ENCODE assay signal across 1 cellular context in the genomic region with DNA sequence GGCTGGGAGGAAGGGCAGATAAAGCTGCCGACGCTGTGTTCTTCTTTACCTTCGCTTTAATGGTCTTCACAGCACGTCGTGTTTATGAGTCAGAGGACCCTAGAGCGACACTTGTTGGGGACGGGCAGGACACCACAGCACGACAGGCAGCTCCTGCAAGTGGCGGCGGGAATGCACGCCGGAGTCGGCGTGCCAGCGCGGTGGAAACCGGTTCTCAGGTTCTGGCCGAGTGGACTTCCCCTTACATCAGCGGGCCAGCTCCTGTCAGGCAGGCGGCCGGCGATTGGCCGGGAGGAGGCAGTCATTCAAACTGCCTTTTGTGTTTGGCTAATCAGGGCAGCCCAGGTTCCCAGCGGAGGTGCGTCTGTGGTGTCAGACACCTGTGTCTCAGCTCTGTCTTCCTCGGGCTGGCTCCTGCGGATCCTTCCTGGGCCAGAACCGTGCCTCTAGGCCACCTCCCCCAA.
TF ChIP-seq lines count a peak whose summit lies in the region.

No MANE protein-coding gene starts in this region.

TF ChIP-seq in IMR-90, 13 proteins besides CTCF, POLR2A, EP300 and RAD21:
- TF ChIP-seq NFE2L2 (IDR thresholded peaks at IDR 0.05; ENCODE audit: low read depth, low read length): no peak
- TF ChIP-seq CEBPB (IDR thresholded peaks at IDR 0.05; ENCODE audit: low read depth, low read length): no peak
- TF ChIP-seq BHLHE40 (IDR thresholded peaks at IDR 0.05; ENCODE audit: low read depth, low read length): no peak
- TF ChIP-seq FOS (IDR thresholded peaks at IDR 0.05; ENCODE audit: low read depth, low read length): no peak
- no peak for TF ChIP-seq MXI1 (IDR thresholded peaks at IDR 0.05; ENCODE audit: borderline replicate concordance, low read depth, low read length)
- no peak for TF ChIP-seq SMC3 (IDR thresholded peaks at IDR 0.05; ENCODE audit: low read depth, low read length)
- no peak for TF ChIP-seq RFX5 (IDR thresholded peaks at IDR 0.05; ENCODE audit: low read depth, low read length)
- TF ChIP-seq MAFK (IDR thresholded peaks at IDR 0.05; ENCODE audit: low read depth, low read length): no peak
- no peak for TF ChIP-seq MAZ (IDR thresholded peaks at IDR 0.05; ENCODE audit: borderline replicate concordance, low read depth, low read length)
- TF ChIP-seq, protein P1, sequence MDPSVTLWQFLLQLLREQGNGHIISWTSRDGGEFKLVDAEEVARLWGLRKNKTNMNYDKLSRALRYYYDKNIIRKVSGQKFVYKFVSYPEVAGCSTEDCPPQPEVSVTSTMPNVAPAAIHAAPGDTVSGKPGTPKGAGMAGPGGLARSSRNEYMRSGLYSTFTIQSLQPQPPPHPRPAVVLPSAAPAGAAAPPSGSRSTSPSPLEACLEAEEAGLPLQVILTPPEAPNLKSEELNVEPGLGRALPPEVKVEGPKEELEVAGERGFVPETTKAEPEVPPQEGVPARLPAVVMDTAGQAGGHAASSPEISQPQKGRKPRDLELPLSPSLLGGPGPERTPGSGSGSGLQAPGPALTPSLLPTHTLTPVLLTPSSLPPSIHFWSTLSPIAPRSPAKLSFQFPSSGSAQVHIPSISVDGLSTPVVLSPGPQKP (IDR thresholded peaks at IDR 0.05; ENCODE audit: borderline replicate concordance, low read depth, low read length): no peak
- no peak for TF ChIP-seq CHD1 (IDR thresholded peaks at IDR 0.05; ENCODE audit: low read depth, low read length)
